In the genomic region with DNA sequence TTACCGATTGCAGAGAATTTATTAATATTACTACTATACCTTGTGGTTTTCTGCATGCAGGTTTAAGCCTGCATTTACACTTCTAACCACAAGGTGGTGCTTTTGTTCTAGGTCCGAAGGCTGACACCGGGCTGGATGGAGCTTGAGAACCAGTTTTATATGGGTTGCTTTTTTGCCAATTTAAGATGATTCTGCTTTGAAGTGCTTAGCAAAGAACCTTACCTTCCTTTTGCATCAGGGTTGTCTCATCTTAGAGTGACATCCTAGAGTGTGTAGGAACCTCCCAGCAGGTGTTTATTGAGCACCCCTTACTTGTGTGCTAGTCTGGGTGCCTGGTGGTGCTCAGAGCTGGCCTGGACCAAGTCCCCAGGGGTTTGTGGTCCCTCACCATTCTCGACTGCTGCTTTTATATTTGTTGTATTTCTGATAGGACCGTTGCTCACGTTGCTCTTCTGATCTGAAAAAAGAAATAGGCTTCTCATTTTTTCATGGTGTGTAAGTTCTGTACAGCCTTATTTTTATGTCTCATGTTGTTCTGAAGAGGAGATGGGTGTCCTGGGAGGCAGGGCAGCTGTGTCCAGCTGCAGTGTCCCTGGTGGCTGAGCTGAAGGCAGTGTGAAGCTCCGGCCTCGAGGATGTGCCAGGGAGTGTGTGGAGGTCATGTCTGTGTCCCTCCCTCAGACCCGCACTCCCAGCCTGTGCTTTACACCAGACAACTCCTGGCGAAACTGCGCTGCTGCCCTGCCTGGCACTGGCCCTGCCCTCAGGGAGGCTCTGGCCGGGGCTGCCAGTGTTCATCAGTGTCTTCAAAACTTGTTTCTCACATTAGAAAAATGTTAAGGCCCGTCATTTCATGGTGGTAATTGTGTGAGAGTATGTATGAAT, we compare ENCODE assay signal across 8 cellular contexts. TPM values are rescaled to one million over a fixed set of nuclear protein-coding genes. Genes with fewer than 3 reads are reported as not detected.
DNase-seq lines count a peak whose midpoint lies in the region; ATAC-seq and TF ChIP-seq lines count a peak whose summit lies in the region.

No MANE protein-coding gene starts in this region.

- no peak for TF ChIP-seq EP300 in esophagus muscularis mucosa (IDR thresholded peaks at IDR 0.05)

- TF ChIP-seq CTCF in AG10803 (conservative IDR thresholded peaks at IDR 0.05; ENCODE audit: low read length) (peak; percentile 94), GM13977 (IDR thresholded peaks at IDR 0.05; ENCODE audit: extremely low read depth, insufficient read depth, missing control alignments) (peak; percentile 78), esophagus muscularis mucosa (IDR thresholded peaks at IDR 0.05) (peak; percentile 83 to 87 (median 83)), natural killer cell (IDR thresholded peaks at IDR 0.05) (peak; percentile 94), vagina (IDR thresholded peaks at IDR 0.05) (peak; percentile 63 to 80 (median 72))

- H3K4me1 Mint-ChIP-seq in natural killer cell = peaks cover 47 to 61% of the 10 kb centered on the region in 2 donors

- H3K9me3 ChIP-seq in esophagus muscularis mucosa (no peaks in the 10 kb centered on the region), vagina (no peaks in the 10 kb centered on the region)

- H3K36me3 ChIP-seq in esophagus muscularis mucosa (peaks cover 0 to 16% (median 8%) of the 10 kb centered on the region in 4 donors), vagina (no peaks in the 10 kb centered on the region)

- DNase-seq in AG10803 (ENCODE audit: low read depth) = peak; percentile 78
- peak; percentile 86 for DNase-seq in GM13977 (ENCODE audit: low spot score)
- peak; percentile 53 for DNase-seq in NCI-H2171 (lab: John Stamatoyannopoulos, UW)
- peak; percentile 51 for DNase-seq in activated CD4-positive, alpha-beta T cell treated with anti-CD3 and anti-CD28 coated beads for 48 hours
- no peak for DNase-seq in esophagus muscularis mucosa (ENCODE audit: extremely low spot score)
- no peak for DNase-seq in natural killer cell
- DNase-seq in vagina (ENCODE audit: extremely low spot score in 2 of 2) = no peak

- no peak overlapping the region for H3K4me3 ChIP-seq in AG10803 (ENCODE audit: low read length)
- no peak overlapping the region for H3K4me3 ChIP-seq in esophagus muscularis mucosa
- no peak overlapping the region for H3K4me3 ChIP-seq in vagina

- H3K27ac ChIP-seq in esophagus muscularis mucosa (replicated peaks in 1 of 4) (no peak overlapping the region), vagina (no peak overlapping the region)

- H3K4me1 ChIP-seq in esophagus muscularis mucosa (peaks cover 30 to 40% (median 37%) of the 10 kb centered on the region in 4 donors), vagina (peaks cover 32% of the 10 kb centered on the region)

- TF ChIP-seq POLR2A in esophagus muscularis mucosa (IDR thresholded peaks at IDR 0.05; ENCODE audit: low read depth) (no peak), vagina (IDR thresholded peaks at IDR 0.05) (no peak)

- no peaks in the 10 kb centered on the region for H3K9me3 Mint-ChIP-seq in natural killer cell

- H3K27me3 ChIP-seq in esophagus muscularis mucosa (no peaks in the 10 kb centered on the region), vagina (no peaks in the 10 kb centered on the region)

- no peaks in the 10 kb centered on the region for H3K36me3 Mint-ChIP-seq in natural killer cell

- in situ Hi-C loops in GM13977 (cut with MboI; ENCODE audit: low pct_unique_long_range_greater_than_20kb, low sequenced_read_pairs, unreplicated experiment) = no loop called here

- H3K27me3 Mint-ChIP-seq in natural killer cell (ENCODE audit: low read depth in 2 of 2) = no peaks in the 10 kb centered on the region

- WGBS in esophagus muscularis mucosa = 47% methylated on average over 13 of the region's 13 CpGs

- peak; percentile 47 for ATAC-seq in HG03060 (IDR thresholded peaks at IDR 0.05; ENCODE audit: low read depth, unreplicated experiment)
- peak; percentile 85 to 97 (median 85) for ATAC-seq in natural killer cell

- intact Hi-C loops in esophagus muscularis mucosa (cut with DNase I) = no loop called here
- intact Hi-C loops in natural killer cell (cut with micrococcal nuclease) = loop anchor here (10.0 kb wide), 1 partner anchor 82 kb away; no protein-coding TSS in a partner anchor
- intact Hi-C loops in vagina (cut with DNase I) = no loop called here

- peak overlapping the region; percentile 21 to 39 for H3K27ac Mint-ChIP-seq in natural killer cell

- no peak overlapping the region for H3K4me3 Mint-ChIP-seq in natural killer cell

RNA-seq across cellular contexts. Expression of a gene that starts 54.3 kb away (rescaled TPM):
- total RNA-seq in esophagus muscularis mucosa = 10 to 100 TPM; 71.6 to 78.2 (median 74.2) TPM
- 100 to 1,000 TPM; 173 to 200 (median 176) TPM for total RNA-seq in natural killer cell
- 65.8 TPM for total RNA-seq in vagina

Comparison
In these comparisons a context has a peak if more than half of its experiments do, and no peak if none do; other contexts are left out.
1. DNase-seq: peak in AG10803 (single experiment), GM13977 (single experiment), NCI-H2171 (single experiment) and activated CD4-positive, alpha-beta T cell treated with anti-CD3 and anti-CD28 coated beads for 48 hours (single experiment); none in esophagus muscularis mucosa (single experiment), natural killer cell (single experiment) and vagina (0 of 2).
2. Peak in every context shown above with its lines, with median percentiles within 50 percentile points of each other: CTCF ChIP-seq.